ENCODE assay signal across 1 cellular context in the genomic region with DNA sequence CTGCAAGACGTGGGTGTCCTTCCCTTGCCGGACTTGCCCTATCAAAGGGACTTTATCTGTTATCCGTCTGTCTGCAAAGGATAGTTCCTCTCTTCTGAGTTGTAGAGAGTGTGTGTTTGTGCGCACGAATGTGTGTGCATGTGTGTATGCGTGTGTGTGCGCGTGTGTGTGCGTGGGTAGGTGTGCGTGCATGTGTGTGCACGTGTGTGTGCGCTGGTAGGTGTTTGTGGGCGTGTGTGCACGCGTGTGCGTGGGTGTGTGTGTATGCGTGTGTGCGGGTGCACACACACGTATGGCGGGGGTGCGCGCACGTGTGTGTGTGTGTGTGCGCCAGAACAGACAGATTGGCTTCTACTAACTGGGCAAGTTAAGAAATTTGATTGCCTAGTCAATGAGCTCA.
TF ChIP-seq lines count a peak whose summit lies in the region.

No MANE protein-coding gene starts in this region.

TF ChIP-seq in HepG2, 621 proteins besides CTCF, POLR2A, EP300 and RAD21:
- TF ChIP-seq, protein P1, sequence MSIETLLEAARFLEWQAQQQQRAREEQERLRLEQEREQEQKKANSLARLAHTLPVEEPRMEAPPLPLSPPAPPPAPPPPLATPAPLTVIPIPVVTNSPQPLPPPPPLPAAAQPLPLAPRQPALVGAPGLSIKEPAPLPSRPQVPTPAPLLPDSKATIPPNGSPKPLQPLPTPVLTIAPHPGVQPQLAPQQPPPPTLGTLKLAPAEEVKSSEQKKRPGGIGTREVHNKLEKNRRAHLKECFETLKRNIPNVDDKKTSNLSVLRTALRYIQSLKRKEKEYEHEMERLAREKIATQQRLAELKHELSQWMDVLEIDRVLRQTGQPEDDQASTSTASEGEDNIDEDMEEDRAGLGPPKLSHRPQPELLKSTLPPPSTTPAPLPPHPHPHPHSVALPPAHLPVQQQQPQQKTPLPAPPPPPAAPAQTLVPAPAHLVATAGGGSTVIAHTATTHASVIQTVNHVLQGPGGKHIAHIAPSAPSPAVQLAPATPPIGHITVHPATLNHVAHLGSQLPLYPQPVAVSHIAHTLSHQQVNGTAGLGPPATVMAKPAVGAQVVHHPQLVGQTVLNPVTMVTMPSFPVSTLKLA (IDR thresholded peaks at IDR 0.05), result peak; percentile 72
- TF ChIP-seq NCOA5 (CRISPR knock-in tag; IDR thresholded peaks at IDR 0.05), result no peak
- no peak for TF ChIP-seq THYN1 (CRISPR knock-in tag; IDR thresholded peaks at IDR 0.05; ENCODE audit: borderline replicate concordance, low read depth)
- TF ChIP-seq ZNF761 (CRISPR knock-in tag; conservative IDR thresholded peaks at IDR 0.05), result no peak
